In the genomic region with DNA sequence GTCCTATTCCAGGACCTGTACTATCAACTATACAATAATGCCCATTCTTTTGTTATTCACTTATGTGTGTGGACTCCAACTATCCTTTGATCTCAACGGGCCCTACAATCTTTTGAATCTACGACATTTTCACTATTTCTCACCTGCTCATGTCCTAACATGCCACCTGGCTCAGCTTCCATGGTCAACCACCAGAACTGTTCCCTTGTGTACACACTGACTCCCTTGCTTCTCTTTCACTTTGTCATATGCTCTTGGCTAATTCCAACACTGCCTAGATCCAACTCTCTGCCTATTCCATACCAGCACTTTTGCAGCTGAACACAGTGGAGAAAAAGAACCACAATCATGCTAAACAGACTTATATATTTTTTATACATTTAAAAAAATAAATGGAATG, we compare ENCODE assay signal across 25 cellular contexts.
"Had no signal": no experiment of that assay in that cellular context is flagged by ENCODE, and none has a peak within 500 bp of the region (broad histone marks: within the 10 kb centered on the region; RNA-seq: fewer than 3 reads in every experiment).

No MANE protein-coding gene starts in this region.

- H3K4me3 Mint-ChIP-seq: activated CD8-positive, alpha-beta memory T cell treated with anti-CD3 and anti-CD28 coated beads, Interleukin-2, amount 10 ng/mL, durations not matched to agents 7 days and 5 days; activated naive CD4-positive, alpha-beta T cell treated with anti-CD3 and anti-CD28 coated beads for 36 hours; activated naive CD8-positive, alpha-beta T cell treated with anti-CD3 and anti-CD28 coated beads for 36 hours; activated T-helper 17 cell treated with anti-CD3 and anti-CD28 coated beads, Interleukin-2, amount 50 U/mL, for 72 hours had no signal

- H3K9me3 Mint-ChIP-seq: activated T-helper 17 cell treated with anti-CD3 and anti-CD28 coated beads, Interleukin-2, amount 50 U/mL, for 72 hours had no signal

- DNase-seq: activated CD4-positive, alpha-beta T cell treated with anti-CD3 and anti-CD28 coated beads for 48 hours; activated CD4-positive, alpha-beta T cell treated with anti-CD3 and anti-CD28 coated beads, Interleukin-2, amount 50 U/mL, for 4 hours; activated CD4-positive, CD25-positive, alpha-beta regulatory T cell treated with anti-CD3 and anti-CD28 coated beads, Interleukin-2, amount 50 U/mL, for 72 hours; activated CD8-positive, alpha-beta memory T cell treated with anti-CD3 and anti-CD28 coated beads, Interleukin-2, amount 10 ng/mL, durations not matched to agents 7 days and 5 days; activated gamma-delta T cell; activated naive CD4-positive, alpha-beta T cell treated with anti-CD3 and anti-CD28 coated beads for 36 hours; activated naive CD8-positive, alpha-beta T cell treated with anti-CD3 and anti-CD28 coated beads for 36 hours; activated T-cell treated with anti-CD3 and anti-CD28 coated beads, Interleukin-2, amount 50 U/mL, for 48 hours; adrenal gland; anterior cingulate cortex; central memory CD4-positive, alpha-beta T cell; Karpas-422; NCI-H1105 treated with DMSO at 0.1 percent for 48 hours; NCI-H1436 treated with DMSO at 0.1 percent for 48 hours; NCI-H187; NCI-H2081; NCI-H510A treated with DMSO at 0.1 percent for 48 hours; NCI-H69; NK-92 treated with Interleukin-12 subunit alpha and Interleukin-12 subunit beta, amount 100 ng/mL, for 24 hours; Peyer's patch; SHP77; SW 1271 had no signal

- H3K4me1 ChIP-seq: adrenal gland, Peyer's patch, SJSA1 had no signal

- H3K4me3 ChIP-seq: adrenal gland, Peyer's patch, SJSA1 had no signal

- H3K4me1 Mint-ChIP-seq: activated CD8-positive, alpha-beta memory T cell treated with anti-CD3 and anti-CD28 coated beads, Interleukin-2, amount 10 ng/mL, durations not matched to agents 7 days and 5 days had no signal

- ATAC-seq: activated CD8-positive, alpha-beta memory T cell treated with anti-CD3 and anti-CD28 coated beads, Interleukin-2, amount 10 ng/mL, durations not matched to agents 7 days and 5 days; activated T-helper 17 cell treated with anti-CD3 and anti-CD28 coated beads, Interleukin-2, amount 50 U/mL, for 72 hours; SK-N-SH treated with all-trans-retinoic acid at 6 μM for 48 hours had no signal

- H3K9me3 ChIP-seq: adrenal gland, Peyer's patch, SJSA1 had no signal

- H3K27ac ChIP-seq: adrenal gland, Peyer's patch, SJSA1 had no signal

- H3K27me3 ChIP-seq: adrenal gland, Peyer's patch, SJSA1 had no signal

- H3K27me3 Mint-ChIP-seq: activated CD8-positive, alpha-beta memory T cell treated with anti-CD3 and anti-CD28 coated beads, Interleukin-2, amount 10 ng/mL, durations not matched to agents 7 days and 5 days; activated naive CD8-positive, alpha-beta T cell treated with anti-CD3 and anti-CD28 coated beads for 36 hours; activated T-helper 17 cell treated with anti-CD3 and anti-CD28 coated beads, Interleukin-2, amount 50 U/mL, for 72 hours had no signal

- H3K27ac Mint-ChIP-seq: activated CD8-positive, alpha-beta memory T cell treated with anti-CD3 and anti-CD28 coated beads, Interleukin-2, amount 10 ng/mL, durations not matched to agents 7 days and 5 days; activated naive CD4-positive, alpha-beta T cell treated with anti-CD3 and anti-CD28 coated beads for 36 hours; activated naive CD8-positive, alpha-beta T cell treated with anti-CD3 and anti-CD28 coated beads for 36 hours; activated T-helper 17 cell treated with anti-CD3 and anti-CD28 coated beads, Interleukin-2, amount 50 U/mL, for 72 hours had no signal

- H3K36me3 ChIP-seq: adrenal gland, Peyer's patch, SJSA1 had no signal
